ENCODE assay signal across 36 cellular contexts in the genomic region with DNA sequence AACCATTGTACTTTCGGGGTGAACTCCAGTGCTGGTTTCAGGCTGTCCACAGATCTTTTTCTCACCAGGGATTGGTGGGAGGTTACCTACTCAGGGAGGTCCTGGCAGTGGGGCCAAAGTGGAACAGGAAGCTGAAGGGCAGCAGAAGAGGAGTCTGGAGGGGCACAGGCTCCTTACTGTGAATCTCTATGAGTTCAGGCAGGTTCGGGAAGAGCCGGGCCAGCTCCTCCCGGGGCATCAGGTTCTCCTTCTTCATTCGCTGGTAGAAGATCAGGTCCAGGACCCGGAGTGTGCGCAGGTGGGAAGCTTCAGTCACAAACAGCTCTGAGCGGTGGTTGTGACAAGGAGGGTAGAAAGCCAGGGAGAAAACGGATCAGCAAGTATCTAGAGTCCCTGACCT. TPM values are rescaled to one million over a fixed set of nuclear protein-coding genes. Genes with fewer than 3 reads are reported as not detected.
"Had no signal": no experiment of that assay in that cellular context is flagged by ENCODE, and none has a peak within 500 bp of the region (broad histone marks: within the 10 kb centered on the region; RNA-seq: fewer than 3 reads in every experiment).

No MANE protein-coding gene starts in this region.

- H3K4me1 Mint-ChIP-seq: activated B cell treated with CpG ODN at 0.5 μM for 24 hours; activated CD4-positive, alpha-beta T cell treated with anti-CD3 and anti-CD28 coated beads, Interleukin-2, amount 10 ng/mL, durations not matched to agents 24 days and 14 days; activated naive CD8-positive, alpha-beta T cell treated with anti-CD3 and anti-CD28 coated beads for 36 hours; activated T-helper 17 cell treated with anti-CD3 and anti-CD28 coated beads, Interleukin-2, amount 50 U/mL, for 72 hours had no signal

- H3K27me3 ChIP-seq: adrenal gland, body of pancreas, brain microvascular endothelial cell, breast epithelium had no signal

- H3K9me3 ChIP-seq: adrenal gland, body of pancreas, breast epithelium had no signal

- ATAC-seq: activated CD8-positive, alpha-beta T cell treated with anti-CD3 and anti-CD28 coated beads for 36 hours; activated naive CD4-positive, alpha-beta T cell treated with anti-CD3 and anti-CD28 coated beads, Interleukin-2, amount 50 U/mL, for 72 hours; activated T-cell treated with anti-CD3 and anti-CD28 coated beads, Interleukin-2, amount 50 U/mL, for 4 hours; activated T-cell treated with anti-CD3 and anti-CD28 coated beads, Interleukin-2, amount 50 U/mL, for 72 hours; activated T-helper 17 cell treated with anti-CD3 and anti-CD28 coated beads, Interleukin-2, amount 50 U/mL, for 72 hours; body of pancreas had no signal

- H3K9me3 Mint-ChIP-seq: activated B cell treated with CpG ODN at 0.5 μM for 24 hours; activated CD4-positive, alpha-beta memory T cell treated with anti-CD3 and anti-CD28 coated beads for 36 hours; activated CD4-positive, alpha-beta T cell treated with anti-CD3 and anti-CD28 coated beads, Interleukin-2, amount 10 ng/mL, durations not matched to agents 24 days and 14 days; activated CD8-positive, alpha-beta T cell treated with anti-CD3 and anti-CD28 coated beads for 36 hours; activated naive CD4-positive, alpha-beta T cell treated with anti-CD3 and anti-CD28 coated beads for 36 hours; activated naive CD4-positive, alpha-beta T cell treated with anti-CD3 and anti-CD28 coated beads, Interleukin-2, amount 50 U/mL, for 72 hours; activated naive CD8-positive, alpha-beta T cell treated with anti-CD3 and anti-CD28 coated beads for 36 hours; activated T-cell treated with anti-CD3 and anti-CD28 coated beads, Interleukin-2, amount 50 U/mL, for 4 hours; activated T-cell treated with anti-CD3 and anti-CD28 coated beads, Interleukin-2, amount 50 U/mL, for 72 hours; activated T-helper 1 cell treated with anti-CD3 and anti-CD28 coated beads, Interleukin-12 subunit alpha, Interleukin-12 subunit beta, Interleukin-2, Interleukin-4 antibody, amounts not matched to agents 30 ng/mL and 10 ng/mL and 1 ng/mL, durations not matched to agents 14 hours and 24 hours and 36 hours; activated T-helper 17 cell treated with anti-CD3 and anti-CD28 coated beads, Interleukin-2, amount 50 U/mL, for 72 hours; T-helper 1 cell treated with Interleukin-12 subunit alpha and Interleukin-12 subunit beta and Interleukin-4 antibody, amounts not matched to agents 30 μg/mL and 1 μg/mL, for 36 hours; T-helper 2 cell treated with Interferon-gamma antibody and Interleukin-4, amounts not matched to agents 5 μg/mL and 100 μg/mL, for 36 hours had no signal

- H3K4me3 ChIP-seq: adrenal gland, body of pancreas, breast epithelium had no signal

- H3K36me3 Mint-ChIP-seq: activated CD4-positive, alpha-beta memory T cell treated with anti-CD3 and anti-CD28 coated beads for 36 hours had no signal

- DNase-seq: activated B cell treated with CpG ODN at 0.5 μM for 24 hours; activated CD4-positive, alpha-beta memory T cell treated with anti-CD3 and anti-CD28 coated beads for 36 hours; activated CD4-positive, alpha-beta T cell treated with anti-CD3 and anti-CD28 coated beads for 4 hours; activated CD4-positive, alpha-beta T cell treated with anti-CD3 and anti-CD28 coated beads, Interleukin-2, amount 10 ng/mL, durations not matched to agents 24 days and 14 days; activated CD4-positive, alpha-beta T cell treated with anti-CD3 and anti-CD28 coated beads, Interleukin-2, amount 50 U/mL, for 1 hour; activated CD4-positive, alpha-beta T cell treated with anti-CD3 and anti-CD28 coated beads, Interleukin-2, amount 50 U/mL, for 4 hours; activated CD8-positive, alpha-beta memory T cell treated with anti-CD3 and anti-CD28 coated beads, Interleukin-2, amount 50 U/mL, for 4 hours; activated CD8-positive, alpha-beta T cell treated with anti-CD3 and anti-CD28 coated beads for 36 hours; activated effector memory CD4-positive, alpha-beta T cell treated with anti-CD3 and anti-CD28 coated beads, Interleukin-2, amount 50 U/mL, for 16 hours; activated gamma-delta T cell treated with Interleukin-2 at 50 U/mL for 16 hours; activated naive CD4-positive, alpha-beta T cell; activated naive CD4-positive, alpha-beta T cell treated with anti-CD3 and anti-CD28 coated beads for 36 hours; activated naive CD4-positive, alpha-beta T cell treated with anti-CD3 and anti-CD28 coated beads, Interleukin-2, amount 50 U/mL, for 16 hours; activated naive CD8-positive, alpha-beta T cell treated with anti-CD3 and anti-CD28 coated beads for 36 hours; activated T-cell treated with anti-CD3 and anti-CD28 coated beads for 4 hours; activated T-cell treated with anti-CD3 and anti-CD28 coated beads, Interleukin-2, amount 50 U/mL, for 1 hour; activated T-cell treated with anti-CD3 and anti-CD28 coated beads, Interleukin-2, amount 50 U/mL, for 4 hours; activated T-cell treated with anti-CD3 and anti-CD28 coated beads, Interleukin-2, amount 50 U/mL, for 72 hours; amniotic stem cell; aorta; body of pancreas; brain microvascular endothelial cell; central memory CD4-positive, alpha-beta T cell; T-helper 1 cell; T-helper 2 cell; T-helper 9 cell had no signal

- H3K27ac ChIP-seq: adrenal gland, body of pancreas, brain microvascular endothelial cell, breast epithelium, VCaP had no signal

- H3K4me3 Mint-ChIP-seq: activated B cell treated with CpG ODN at 0.5 μM for 24 hours; activated CD4-positive, alpha-beta memory T cell treated with anti-CD3 and anti-CD28 coated beads for 36 hours; activated CD4-positive, alpha-beta T cell treated with anti-CD3 and anti-CD28 coated beads, Interleukin-2, amount 10 ng/mL, durations not matched to agents 24 days and 14 days; activated CD8-positive, alpha-beta T cell treated with anti-CD3 and anti-CD28 coated beads for 36 hours; activated naive CD4-positive, alpha-beta T cell treated with anti-CD3 and anti-CD28 coated beads for 36 hours; activated naive CD8-positive, alpha-beta T cell treated with anti-CD3 and anti-CD28 coated beads for 36 hours; activated T-cell treated with anti-CD3 and anti-CD28 coated beads, Interleukin-2, amount 50 U/mL, for 4 hours; activated T-cell treated with anti-CD3 and anti-CD28 coated beads, Interleukin-2, amount 50 U/mL, for 72 hours; activated T-helper 1 cell treated with anti-CD3 and anti-CD28 coated beads, Interleukin-12 subunit alpha, Interleukin-12 subunit beta, Interleukin-2, Interleukin-4 antibody, amounts not matched to agents 30 ng/mL and 10 ng/mL and 1 ng/mL, durations not matched to agents 14 hours and 24 hours and 36 hours; activated T-helper 17 cell treated with anti-CD3 and anti-CD28 coated beads, Interleukin-2, amount 50 U/mL, for 72 hours; T-helper 1 cell treated with Interleukin-12 subunit alpha and Interleukin-12 subunit beta and Interleukin-4 antibody, amounts not matched to agents 30 μg/mL and 1 μg/mL, for 36 hours; T-helper 2 cell treated with Interferon-gamma antibody and Interleukin-4, amounts not matched to agents 5 μg/mL and 100 μg/mL, for 36 hours had no signal

- H3K27ac Mint-ChIP-seq: activated B cell treated with CpG ODN at 0.5 μM for 24 hours; activated CD4-positive, alpha-beta memory T cell treated with anti-CD3 and anti-CD28 coated beads for 36 hours; activated CD4-positive, alpha-beta T cell treated with anti-CD3 and anti-CD28 coated beads, Interleukin-2, amount 10 ng/mL, durations not matched to agents 24 days and 14 days; activated CD8-positive, alpha-beta T cell treated with anti-CD3 and anti-CD28 coated beads for 36 hours; activated naive CD4-positive, alpha-beta T cell treated with anti-CD3 and anti-CD28 coated beads for 36 hours; activated naive CD4-positive, alpha-beta T cell treated with anti-CD3 and anti-CD28 coated beads, Interleukin-2, amount 50 U/mL, for 72 hours; activated naive CD8-positive, alpha-beta T cell treated with anti-CD3 and anti-CD28 coated beads for 36 hours; activated T-cell treated with anti-CD3 and anti-CD28 coated beads, Interleukin-2, amount 50 U/mL, for 72 hours; activated T-helper 1 cell treated with anti-CD3 and anti-CD28 coated beads, Interleukin-12 subunit alpha, Interleukin-12 subunit beta, Interleukin-2, Interleukin-4 antibody, amounts not matched to agents 30 ng/mL and 10 ng/mL and 1 ng/mL, durations not matched to agents 14 hours and 24 hours and 36 hours; T-helper 1 cell treated with Interleukin-12 subunit alpha and Interleukin-12 subunit beta and Interleukin-4 antibody, amounts not matched to agents 30 μg/mL and 1 μg/mL, for 36 hours; T-helper 2 cell treated with Interferon-gamma antibody and Interleukin-4, amounts not matched to agents 5 μg/mL and 100 μg/mL, for 36 hours had no signal

- H3K27me3 Mint-ChIP-seq: activated CD4-positive, alpha-beta memory T cell treated with anti-CD3 and anti-CD28 coated beads for 36 hours; activated CD4-positive, alpha-beta T cell treated with anti-CD3 and anti-CD28 coated beads, Interleukin-2, amount 10 ng/mL, durations not matched to agents 24 days and 14 days; activated CD8-positive, alpha-beta T cell treated with anti-CD3 and anti-CD28 coated beads for 36 hours; activated naive CD8-positive, alpha-beta T cell treated with anti-CD3 and anti-CD28 coated beads for 36 hours; activated T-helper 17 cell treated with anti-CD3 and anti-CD28 coated beads, Interleukin-2, amount 50 U/mL, for 72 hours had no signal

RNA-seq across cellular contexts. Expression of gene LRRC71, which starts 26.7 kb away (rescaled TPM):
- total RNA-seq: activated B cell treated with CpG ODN at 0.5 μM for 24 hours; activated CD4-positive, alpha-beta memory T cell treated with anti-CD3 and anti-CD28 coated beads for 36 hours; activated CD4-positive, alpha-beta T cell treated with anti-CD3 and anti-CD28 coated beads, Interleukin-2, amount 10 ng/mL, durations not matched to agents 24 days and 14 days; activated CD8-positive, alpha-beta memory T cell treated with anti-CD3 and anti-CD28 coated beads for 36 hours; activated CD8-positive, alpha-beta T cell treated with anti-CD3 and anti-CD28 coated beads for 36 hours; activated naive CD4-positive, alpha-beta T cell treated with anti-CD3 and anti-CD28 coated beads for 36 hours; activated naive CD4-positive, alpha-beta T cell treated with anti-CD3 and anti-CD28 coated beads, Interleukin-2, amount 50 U/mL, for 72 hours; activated naive CD8-positive, alpha-beta T cell treated with anti-CD3 and anti-CD28 coated beads for 36 hours; activated T-cell treated with anti-CD3 and anti-CD28 coated beads, Interleukin-2, amount 50 U/mL, for 4 hours; activated T-cell treated with anti-CD3 and anti-CD28 coated beads, Interleukin-2, amount 50 U/mL, for 72 hours; activated T-helper 1 cell treated with anti-CD3 and anti-CD28 coated beads, Interleukin-12 subunit alpha, Interleukin-12 subunit beta, Interleukin-2, Interleukin-4 antibody, amounts not matched to agents 30 ng/mL and 10 ng/mL and 1 ng/mL, durations not matched to agents 14 hours and 24 hours and 36 hours; activated T-helper 17 cell treated with anti-CD3 and anti-CD28 coated beads, Interleukin-2, amount 50 U/mL, for 72 hours; body of pancreas; breast epithelium; cardiac septum had no signal

RNA-seq across cellular contexts. Expression of gene PEAR1, which starts 53.6 kb away (rescaled TPM):
- total RNA-seq: activated B cell treated with CpG ODN at 0.5 μM for 24 hours; activated CD4-positive, alpha-beta memory T cell treated with anti-CD3 and anti-CD28 coated beads for 36 hours; activated naive CD4-positive, alpha-beta T cell treated with anti-CD3 and anti-CD28 coated beads for 36 hours; activated naive CD8-positive, alpha-beta T cell treated with anti-CD3 and anti-CD28 coated beads for 36 hours; activated T-helper 17 cell treated with anti-CD3 and anti-CD28 coated beads, Interleukin-2, amount 50 U/mL, for 72 hours had no signal
